13 cellular contexts compared by ENCODE assay signal in the genomic region with DNA sequence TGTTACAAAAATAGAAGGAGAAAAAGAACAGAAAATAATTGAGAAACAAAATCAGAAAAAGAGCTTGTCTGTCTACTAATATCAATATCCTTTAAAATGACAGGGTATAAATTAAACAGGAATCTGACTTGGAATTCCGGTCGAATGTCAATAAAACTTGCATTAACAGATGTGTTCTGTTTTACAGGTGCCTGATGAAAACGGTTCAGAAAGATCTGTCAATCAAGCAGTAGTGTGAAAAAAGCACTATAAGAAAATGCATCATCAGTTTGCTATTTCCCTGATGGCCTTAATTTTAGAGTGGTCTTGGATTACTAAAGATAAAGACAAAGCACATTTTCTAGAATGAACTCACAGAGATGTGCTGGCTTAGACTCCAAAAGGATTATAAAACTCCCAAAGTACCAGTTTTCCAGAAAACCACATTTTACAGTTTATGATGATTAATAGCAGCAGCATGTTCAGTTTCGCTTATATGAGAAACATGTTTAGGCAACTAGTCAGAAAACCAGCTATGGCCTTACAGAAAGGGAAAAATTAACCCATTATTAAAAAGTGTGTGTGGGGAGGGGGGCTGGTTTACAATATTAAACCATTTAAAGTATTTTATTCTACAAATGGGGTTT. TPM values are rescaled to one million over a fixed set of nuclear protein-coding genes. Genes with fewer than 3 reads are reported as not detected.
DNase-seq lines count a peak whose midpoint lies in the region; ATAC-seq and TF ChIP-seq lines count a peak whose summit lies in the region.
"Had no signal": no experiment of that assay in that cellular context is flagged by ENCODE, and none has a peak within 500 bp of the region (broad histone marks: within the 10 kb centered on the region; RNA-seq: fewer than 3 reads in every experiment).

No MANE protein-coding gene starts in this region.

- no peak overlapping the region for H2AFZ ChIP-seq in mammary epithelial cell (ENCODE audit: low read depth, low read length)

- dilution Hi-C loops in mammary epithelial cell (cut with HindIII; ENCODE audit: low sequenced_read_pairs) = no loop called here

- in situ Hi-C loops in mammary epithelial cell (cut with MboI; ENCODE audit: low sequenced_read_pairs in 2 of 2) = no loop called here

- peak; percentile 15 for ATAC-seq in GM18868 (IDR thresholded peaks at IDR 0.05; ENCODE audit: unreplicated experiment)
- ATAC-seq in HG03432 (IDR thresholded peaks at IDR 0.05; ENCODE audit: unreplicated experiment) = peak; percentile 30
- ATAC-seq: left lobe of liver had no signal

- H3K27ac Mint-ChIP-seq in activated CD4-positive, alpha-beta T cell treated with anti-CD3 and anti-CD28 coated beads, Interleukin-2, amount 10 ng/mL, durations not matched to agents 7 days and 5 days = no peak overlapping the region

- intact Hi-C loops in mammary epithelial cell (cut with micrococcal nuclease) = no loop called here

- H4K20me1 ChIP-seq in mammary epithelial cell (ENCODE audit: insufficient read depth, low read length) = no peaks in the 10 kb centered on the region

- peaks cover 32% of the 10 kb centered on the region for H3K4me1 ChIP-seq in mammary epithelial cell (ENCODE audit: insufficient read depth, low read length)
- H3K4me1 ChIP-seq: uterus had no signal

- peak overlapping the region; percentile 87 for H3K27ac ChIP-seq in mammary epithelial cell (ENCODE audit: insufficient read depth, low read depth, low read length)
- H3K27ac ChIP-seq: uterus had no signal

- no peaks in the 10 kb centered on the region for H3K9me3 ChIP-seq in mammary epithelial cell (replicated peaks; ENCODE audit: insufficient read depth, low read length)
- H3K9me3 ChIP-seq: uterus had no signal

- DNase-seq in mammary epithelial cell (peak; percentile 82), skeletal muscle cell (ENCODE audit: low read depth) (peak; percentile 62), NCI-H187 treated with DMSO at 0.1 percent for 48 hours (lab: John Stamatoyannopoulos, UW) (no peak), NCI-H2029 (lab: John Stamatoyannopoulos, UW) (no peak)
- no peak for DNase-seq in activated CD4-positive, alpha-beta T cell treated with anti-CD3 and anti-CD28 coated beads, Interleukin-2, amount 10 ng/mL, durations not matched to agents 7 days and 5 days
- DNase-seq in activated CD4-positive, CD25-positive, alpha-beta regulatory T cell treated with anti-CD3 and anti-CD28 coated beads, Interleukin-2, amount 50 U/mL, for 72 hours = no peak
- DNase-seq: DMS153, endodermal cell, NCI-H1092, uterus had no signal

- no peak overlapping the region for H3K4me3 Mint-ChIP-seq in activated CD4-positive, alpha-beta T cell treated with anti-CD3 and anti-CD28 coated beads, Interleukin-2, amount 10 ng/mL, durations not matched to agents 7 days and 5 days
- H3K4me3 Mint-ChIP-seq: endodermal cell had no signal

- peaks cover 21% of the 10 kb centered on the region for H3K36me3 ChIP-seq in mammary epithelial cell (ENCODE audit: insufficient read depth, low read length)
- H3K36me3 ChIP-seq: uterus had no signal

- CTCF ChIA-PET in mammary epithelial cell (lab: Charles Lee; ENCODE audit: low non-redundant PET) = interaction anchor here (0.6 to 0.7 kb wide), 2 partner anchors 408 to 1052 kb away, joined by 3 to 6 read pairs; no protein-coding TSS in a partner anchor
- CTCF ChIA-PET in activated CD4-positive, alpha-beta T cell treated with anti-CD3 and anti-CD28 coated beads, Interleukin-2, amount 10 ng/mL, durations not matched to agents 7 days and 5 days (lab: Charles Lee) = no interaction called here

- BruUV-seq in mammary epithelial cell (replicated peaks; lab: Mats Ljungman, UMichigan) = TSS peak; percentile 31

- H3K9ac ChIP-seq in mammary epithelial cell (ENCODE audit: insufficient read depth, low read length) = peak overlapping the region; percentile 46

- H3K79me2 ChIP-seq in mammary epithelial cell (ENCODE audit: insufficient read depth, low read length) = peaks cover 36% of the 10 kb centered on the region

- peaks cover 32% of the 10 kb centered on the region for H3K36me3 Mint-ChIP-seq in activated CD4-positive, alpha-beta T cell treated with anti-CD3 and anti-CD28 coated beads, Interleukin-2, amount 10 ng/mL, durations not matched to agents 7 days and 5 days (ENCODE audit: low read depth)

- H3K27me3 ChIP-seq in mammary epithelial cell (ENCODE audit: insufficient read depth, low read length) = no peaks in the 10 kb centered on the region
- H3K27me3 ChIP-seq: uterus had no signal

- WGBS in mammary epithelial cell (ENCODE audit: low coverage, missing lambda C conversion rate) = 26% methylated on average over 4 of the region's 4 CpGs

- H3K9me3 Mint-ChIP-seq in activated CD4-positive, alpha-beta T cell treated with anti-CD3 and anti-CD28 coated beads, Interleukin-2, amount 10 ng/mL, durations not matched to agents 7 days and 5 days = no peaks in the 10 kb centered on the region
- H3K9me3 Mint-ChIP-seq: endodermal cell had no signal

- H3K4me3 ChIP-seq in mammary epithelial cell (replicated peaks in 1 of 3; ENCODE audit: insufficient read depth in 1 of 3, low read depth in 2 of 3, low read length in 3 of 3) (no peak overlapping the region), skeletal muscle cell (ENCODE audit: low read depth, low read length) (no peak overlapping the region)
- H3K4me3 ChIP-seq: uterus had no signal

- POLR2A ChIA-PET in activated CD4-positive, alpha-beta T cell treated with anti-CD3 and anti-CD28 coated beads, Interleukin-2, amount 10 ng/mL, durations not matched to agents 7 days and 5 days (lab: Charles Lee) = no interaction called here

- TF ChIP-seq CTCF in mammary epithelial cell (conservative IDR thresholded peaks at IDR 0.05 in 1 of 2, IDR thresholded peaks at IDR 0.05 in 1 of 2; ENCODE audit: extremely low read depth in 1 of 2, insufficient read depth in 1 of 2, low read depth in 1 of 2, low read length in 2 of 2) = no peak

- no peaks in the 10 kb centered on the region for H3K27me3 Mint-ChIP-seq in activated CD4-positive, alpha-beta T cell treated with anti-CD3 and anti-CD28 coated beads, Interleukin-2, amount 10 ng/mL, durations not matched to agents 7 days and 5 days

- peak overlapping the region; percentile 70 for H3K4me2 ChIP-seq in mammary epithelial cell (ENCODE audit: insufficient read depth, low read depth, low read length)

- peaks cover 3% of the 10 kb centered on the region for H3K4me1 Mint-ChIP-seq in activated CD4-positive, alpha-beta T cell treated with anti-CD3 and anti-CD28 coated beads, Interleukin-2, amount 10 ng/mL, durations not matched to agents 7 days and 5 days

RNA-seq across cellular contexts. Expression of gene C3orf38, which starts 8.2 kb away (rescaled TPM):
- 10 to 100 TPM; 20.4 to 31.7 TPM for total RNA-seq in mammary epithelial cell
- 9.0 TPM for polyA plus RNA-seq in mammary epithelial cell
- polyA minus RNA-seq in mammary epithelial cell = 11.4 TPM
- total RNA-seq in activated CD4-positive, alpha-beta T cell treated with anti-CD3 and anti-CD28 coated beads, Interleukin-2, amount 10 ng/mL, durations not matched to agents 7 days and 5 days = 10 to 100 TPM; 30.5 to 40.1 TPM

Comparison
In these comparisons a context has a peak if more than half of its experiments do, and no peak if none do; other contexts are left out.
1. DNase-seq: peak in mammary epithelial cell (single experiment) and skeletal muscle cell (single experiment); none in NCI-H187 treated with DMSO at 0.1 percent for 48 hours (single experiment), NCI-H2029 (single experiment), activated CD4-positive, alpha-beta T cell treated with anti-CD3 and anti-CD28 coated beads, Interleukin-2, amount 10 ng/mL, durations not matched to agents 7 days and 5 days (single experiment) and activated CD4-positive, CD25-positive, alpha-beta regulatory T cell treated with anti-CD3 and anti-CD28 coated beads, Interleukin-2, amount 50 U/mL, for 72 hours (single experiment).